Comparison of ENCODE assay signal across 11 cellular contexts in genomic region chr16:89563639-89564392, GRCh38. TPM values are rescaled to one million over a fixed set of nuclear protein-coding genes. Genes with fewer than 3 reads are reported as not detected.
DNase-seq lines count a peak whose midpoint lies in the region; ATAC-seq, FAIRE-seq and TF ChIP-seq lines count a peak whose summit lies in the region.
"Had no signal": no experiment of that assay in that cellular context is flagged by ENCODE, and none has a peak within 500 bp of the region (broad histone marks: within the 10 kb centered on the region; RNA-seq: fewer than 3 reads in every experiment).

No MANE protein-coding gene starts in this region.

- peaks cover 66% of the 10 kb centered on the region for H3F3A ChIP-seq in DOHH2 (ENCODE audit: control insufficient read depth, insufficient read depth)
- peaks cover 79% of the 10 kb centered on the region for H3F3A ChIP-seq in PC-9 (ENCODE audit: insufficient read depth, low read depth)

- TF ChIP-seq EP300 in H1 (IDR thresholded peaks at IDR 0.05; ENCODE audit: borderline replicate concordance in 1 of 2, low read depth in 2 of 2, low read length in 2 of 2), result no peak

- ATAC-seq in GM21619 (IDR thresholded peaks at IDR 0.05; ENCODE audit: unreplicated experiment) (no peak), HG03442 (IDR thresholded peaks at IDR 0.05; ENCODE audit: unreplicated experiment) (no peak)

- peak overlapping the region; percentile 1; the same call in 1 of the 2 replicates for H4K8ac ChIP-seq in H1 (ENCODE audit: extremely low read depth, insufficient read depth, low read length)

- TF ChIP-seq RAD21 in H1 (IDR thresholded peaks at IDR 0.05 in 1 of 2, conservative IDR thresholded peaks at IDR 0.05 in 1 of 2; ENCODE audit: low read depth in 2 of 2, low read length in 2 of 2), result no peak

- peak; percentile 35 to 49 for TF ChIP-seq POLR2A in H1 (IDR thresholded peaks at IDR 0.05; ENCODE audit: control extremely low read depth in 1 of 2, low read depth in 2 of 2, low read length in 2 of 2)

- peaks cover 62% of the 10 kb centered on the region for H3K36me3 ChIP-seq in DOHH2 (ENCODE audit: control insufficient read depth, low read length)
- peaks cover 33% of the 10 kb centered on the region for H3K36me3 ChIP-seq in PC-9 (ENCODE audit: low read depth)
- peaks cover 21 to 37% (median 32%) of the 10 kb centered on the region in 4 experiments for H3K36me3 ChIP-seq in H1 (ENCODE audit: control insufficient read depth in 2 of 4, insufficient read depth in 4 of 4, low read length in 3 of 4)

- no peak for FAIRE-seq in H1 (lab: Jason Lieb, UNC)

- H3K14ac ChIP-seq in H1 (ENCODE audit: insufficient read length), result no peak overlapping the region

- H3K79me2 ChIP-seq in DOHH2 (ENCODE audit: control insufficient read depth, low read length), result peaks cover 43% of the 10 kb centered on the region
- peaks cover 41% of the 10 kb centered on the region for H3K79me2 ChIP-seq in PC-9 (ENCODE audit: low read depth)
- H3K79me2 ChIP-seq in H1 (ENCODE audit: control insufficient read depth in 1 of 2, insufficient read depth in 2 of 2, low read length in 2 of 2), result peaks cover 11 to 32% of the 10 kb centered on the region in 2 experiments

- no peak overlapping the region for H3K56ac ChIP-seq in H1 (replicated peaks; ENCODE audit: insufficient read length, low read depth, low read length)

- H3K27ac ChIP-seq in 22Rv1 (peak overlapping the region; percentile 93), DOHH2 (ENCODE audit: low read depth, low read length) (peak overlapping the region; percentile 17; the same call in 1 of the 2 replicates), PC-9 (peak overlapping the region; percentile 70), H1 (ENCODE audit: low read depth, low read length) (no peak overlapping the region)
- H3K27ac ChIP-seq: neutrophil had no signal

- H3K27me3 ChIP-seq in DOHH2 (ENCODE audit: control insufficient read depth, low read length) (no peaks in the 10 kb centered on the region), PC-9 (ENCODE audit: insufficient read depth, low read depth) (no peaks in the 10 kb centered on the region), H1 (replicated peaks in 1 of 4; ENCODE audit: control insufficient read depth in 3 of 4, extremely low read depth in 1 of 4, insufficient read depth in 3 of 4, low read length in 3 of 4) (no peaks in the 10 kb centered on the region)

- H2BK5ac ChIP-seq in H1 (ENCODE audit: low read depth, low read length), result no peak overlapping the region

- H4K5ac ChIP-seq in H1 (ENCODE audit: insufficient read length, low read depth, low read length), result no peak overlapping the region

- H3K4me3 ChIP-seq in DOHH2 (ENCODE audit: low read length), result peak overlapping the region; percentile 97
- peak overlapping the region; percentile 92; the same call in 1 of the 2 replicates for H3K4me3 ChIP-seq in PC-9
- H3K4me3 ChIP-seq in H1 (ENCODE audit: extremely low read depth in 1 of 4, insufficient read depth in 2 of 4, low read depth in 3 of 4, low read length in 4 of 4), result peak overlapping the region in 2 of 4 experiments; percentile 0 to 69; a peak in 3 of 8 replicates

- no peak overlapping the region for H3K4ac ChIP-seq in H1 (replicated peaks; ENCODE audit: insufficient read length, low read depth, low read length)

- WGBS in H1 (ENCODE audit: extremely low coverage in 1 of 2, insufficient coverage in 1 of 2, insufficient read length in 1 of 2, insufficient replicate concordance in 2 of 2, low coverage in 1 of 2, low lambda C conversion rate in 2 of 2, missing lambda C conversion rate in 1 of 2), 2 experiments, result 93% methylated on average over 12 of the region's 12 CpGs; no CpG with 5 or more reads in 1 of the 2 experiments

- H3K9me3 ChIP-seq in DOHH2 (ENCODE audit: control insufficient read depth, insufficient read depth, low read length) (no peaks in the 10 kb centered on the region), PC-9 (ENCODE audit: insufficient read depth, low read depth) (no peaks in the 10 kb centered on the region), H1 (ENCODE audit: insufficient read depth in 2 of 2, low read depth in 1 of 2, low read length in 1 of 2) (no peaks in the 10 kb centered on the region)
- H3K9me3 ChIP-seq: neutrophil had no signal

- intact Hi-C loops in PC-9 (cut with micrococcal nuclease; ENCODE audit: unreplicated experiment), result loop anchor here (5.0 kb wide), 3 partner anchors 57 to 242 kb away; partner anchors contain the start of genes ANKRD11 and SPG7

- H2BK20ac ChIP-seq in H1 (ENCODE audit: low read length), result no peak overlapping the region

- no peak overlapping the region for H2BK120ac ChIP-seq in H1 (replicated peaks; ENCODE audit: low read depth, low read length)

- no peak overlapping the region for H2BK15ac ChIP-seq in H1 (ENCODE audit: low read length)

- CTCF ChIA-PET in PC-9 (lab: Charles Lee), result interaction anchor here (0.7 kb wide), 1 partner anchor 68 kb away, joined by 3 read pairs; no protein-coding TSS in a partner anchor
- CTCF ChIA-PET in H1 (lab: Charles Lee; ENCODE audit: partially characterized antibody), result interaction anchor here (0.7 to 2.8 kb wide), 5 partner anchors 12 to 301 kb away, joined by 3 to 7 read pairs (median 3); partner anchors contain the start of gene CPNE7

- BruUV-seq in PC-9 (replicated peaks; lab: Mats Ljungman, UMichigan), result no TSS peak

- H3K9me2 ChIP-seq in DOHH2 (replicated peaks; ENCODE audit: control insufficient read depth, low read length) (no peaks in the 10 kb centered on the region), PC-9 (ENCODE audit: insufficient read depth) (no peaks in the 10 kb centered on the region)

- H4K20me1 ChIP-seq in DOHH2 (ENCODE audit: control insufficient read depth, insufficient read depth, low read depth, low read length) (peaks cover 37% of the 10 kb centered on the region), PC-9 (ENCODE audit: insufficient read depth) (peaks cover 49% of the 10 kb centered on the region), H1 (replicated peaks in 1 of 2; ENCODE audit: control insufficient read depth in 1 of 2, insufficient read depth in 2 of 2, low read length in 2 of 2) (peaks cover 28 to 30% of the 10 kb centered on the region in 2 experiments)

- H2AFZ ChIP-seq in PC-9 (no peak overlapping the region), H1 (ENCODE audit: low read length) (no peak overlapping the region)

- H3K23ac ChIP-seq in H1 (ENCODE audit: insufficient read length), result no peak overlapping the region

- H3K18ac ChIP-seq in H1 (ENCODE audit: extremely low read depth, low read length), result no peak overlapping the region

- no peak overlapping the region for H2AK5ac ChIP-seq in H1 (ENCODE audit: low read depth, low read length)

- H3K4me2 ChIP-seq in DOHH2 (ENCODE audit: low read length), result peak overlapping the region; percentile 85
- peak overlapping the region; percentile 98 for H3K4me2 ChIP-seq in PC-9
- peak overlapping the region; percentile 91 for H3K4me2 ChIP-seq in H1 (ENCODE audit: insufficient read depth in 1 of 2, low read depth in 2 of 2, low read length in 2 of 2)

- H3K4me1 ChIP-seq in DOHH2 (ENCODE audit: control insufficient read depth, low read length) (peaks cover 53% of the 10 kb centered on the region), PC-9 (replicated peaks; ENCODE audit: insufficient read depth) (peaks cover 50% of the 10 kb centered on the region), H1 (replicated peaks in 1 of 4; ENCODE audit: control insufficient read depth in 3 of 4, insufficient read depth in 4 of 4, low read length in 3 of 4) (peaks cover 5 to 31% (median 9%) of the 10 kb centered on the region in 4 experiments)

- DNase-seq in PC-9, result peak in 1 of 2 experiments; percentile 35
- no peak for DNase-seq in H1 (ENCODE audit: low read depth in 1 of 2, low spot score in 2 of 2)
- no peak for DNase-seq in D341Med (ENCODE audit: low spot score)
- no peak for DNase-seq in H4 (ENCODE audit: low spot score)
- DNase-seq: NCI-H2107 had no signal

- peaks cover 3% of the 10 kb centered on the region for H3K79me1 ChIP-seq in H1 (ENCODE audit: low read depth, low read length)

- POLR2A ChIA-PET in PC-9 (lab: Charles Lee; ENCODE audit: unreplicated experiment), result interaction anchor here (0.7 kb wide), 2 partner anchors 136 to 346 kb away, joined by 4 read pairs; partner anchors contain the start of gene ZNF778
- POLR2A ChIA-PET in H1 (lab: Charles Lee; ENCODE audit: partially characterized antibody), result interaction anchor here (0.6 to 5.5 kb wide), 36 partner anchors 10 to 309 kb away, joined by 3 to 63 read pairs (median 4); partner anchors contain the start of genes CHMP1A, CPNE7, SPATA2L and SPATA33

- no peak overlapping the region for H2BK12ac ChIP-seq in H1 (ENCODE audit: low read depth, low read length)

- H3K23me2 ChIP-seq in H1 (ENCODE audit: low read depth, low read length), result peaks cover 18% of the 10 kb centered on the region

- no peak overlapping the region for H4K91ac ChIP-seq in H1 (replicated peaks; ENCODE audit: insufficient read length, low read length)

- H3K9ac ChIP-seq in H1 (replicated peaks in 1 of 4; ENCODE audit: extremely low read depth in 1 of 4, low read depth in 3 of 4, low read length in 3 of 4), result no peak overlapping the region; a peak in 1 of 7 replicates

- TF ChIP-seq CTCF in 22Rv1 (IDR thresholded peaks at IDR 0.05), result no peak
- TF ChIP-seq CTCF in DOHH2 (IDR thresholded peaks at IDR 0.05; ENCODE audit: low read depth, low read length, poor library complexity, severe bottlenecking), result no peak
- no peak for TF ChIP-seq CTCF in PC-9 (conservative IDR thresholded peaks at IDR 0.05)
- no peak for TF ChIP-seq CTCF in H1 (IDR thresholded peaks at IDR 0.05; ENCODE audit: control extremely low read depth in 1 of 3, insufficient read depth in 1 of 3, low read depth in 1 of 3, low read length in 3 of 3)

RNA-seq across cellular contexts. Expression of gene RPL13, which starts 3.3 kb away (rescaled TPM):
- total RNA-seq in PC-9 (2021), result 2,045 and 3,124 TPM in 2 replicates
- 2,162 and 2,205 TPM in 2 replicates for total RNA-seq in H1 (2021; fragmentation: NEBNext Ultra II Directional; extraction: Animal tissue kit (Norgen Biotek cat#: 25700))
- polyA plus RNA-seq in H1 (2011; rRNA removed), result 7,384 and 8,839 TPM in 2 replicates
- 6,622 TPM for polyA plus RNA-seq in H1 (2011; cell fraction: cytosol; rRNA removed)
- polyA plus RNA-seq in H1 (2011; cell fraction: nucleus; rRNA removed), result 4,056 TPM
- 2,424 to 3,736 TPM (median 3,320 TPM) in 4 replicates for polyA plus RNA-seq in H1 (2012, experiment 1 of 2)
- polyA plus RNA-seq in H1 (2012, experiment 2 of 2), result 5,566 TPM
- 2,736 TPM for polyA plus RNA-seq in H1 (2013, experiment 1 of 2)
- polyA plus RNA-seq in H1 (2013, experiment 2 of 2), result 2,737 TPM
- polyA minus RNA-seq in H1 (2011; rRNA and poly(A)+ RNA removed), result 403 and 524 TPM in 2 replicates
- polyA minus RNA-seq in H1 (2011; cell fraction: cytosol; rRNA and poly(A)+ RNA removed), result 1,899 TPM
- 1,945 TPM for polyA minus RNA-seq in H1 (2011; cell fraction: nucleus; rRNA and poly(A)+ RNA removed)
- total RNA-seq in H4 (2014; rRNA removed; shearing (Covaris generic)), result 3,458 and 4,141 TPM in 2 replicates

RNA-seq across cellular contexts. Expression of gene CPNE7, which starts 11.7 kb away (rescaled TPM):
- 19.5 and 27.8 TPM in 2 replicates for total RNA-seq in PC-9 (2021)
- total RNA-seq in H1 (2021; fragmentation: NEBNext Ultra II Directional; extraction: Animal tissue kit (Norgen Biotek cat#: 25700)), result 21.7 and 23.7 TPM in 2 replicates
- polyA plus RNA-seq in H1 (2011; rRNA removed), result 10.0 and 17.2 TPM in 2 replicates
- polyA plus RNA-seq in H1 (2011; cell fraction: cytosol; rRNA removed), result 14.5 TPM
- polyA plus RNA-seq in H1 (2011; cell fraction: nucleus; rRNA removed), result 64.5 TPM
- polyA plus RNA-seq in H1 (2012, experiment 1 of 2), result 18.4 to 21.5 TPM (median 20.9 TPM) in 4 replicates
- polyA plus RNA-seq in H1 (2012, experiment 2 of 2), result 9.1 TPM
- 11.5 TPM for polyA plus RNA-seq in H1 (2013, experiment 1 of 2)
- polyA plus RNA-seq in H1 (2013, experiment 2 of 2), result 11.1 TPM
- polyA minus RNA-seq in H1 (2011; rRNA and poly(A)+ RNA removed), result 6.3 and 6.8 TPM in 2 replicates
- polyA minus RNA-seq in H1 (2011; cell fraction: cytosol; rRNA and poly(A)+ RNA removed), result 10.2 TPM
- 9.5 TPM for polyA minus RNA-seq in H1 (2011; cell fraction: nucleus; rRNA and poly(A)+ RNA removed)
- 3.9 and 10.0 TPM in 2 replicates for total RNA-seq in H4 (2014; rRNA removed; shearing (Covaris generic))

RNA-seq across cellular contexts. Expression of gene DPEP1, which starts 49.6 kb away (rescaled TPM):
- not detected in 2 replicates for total RNA-seq in PC-9 (2021)
- total RNA-seq in H1 (2021; fragmentation: NEBNext Ultra II Directional; extraction: Animal tissue kit (Norgen Biotek cat#: 25700)), result 2.5 and 3.1 TPM in 2 replicates
- 2.8 and 3.9 TPM in 2 replicates for polyA plus RNA-seq in H1 (2011; rRNA removed)
- 3.1 TPM for polyA plus RNA-seq in H1 (2011; cell fraction: cytosol; rRNA removed)
- 12.5 TPM for polyA plus RNA-seq in H1 (2011; cell fraction: nucleus; rRNA removed)
- 0.73 to 2.7 TPM (median 2.0 TPM) in 4 replicates for polyA plus RNA-seq in H1 (2012, experiment 1 of 2)
- 1.3 TPM for polyA plus RNA-seq in H1 (2012, experiment 2 of 2)
- 5.7 TPM for polyA plus RNA-seq in H1 (2013, experiment 1 of 2)
- 5.7 TPM for polyA plus RNA-seq in H1 (2013, experiment 2 of 2)
- polyA minus RNA-seq in H1 (2011; rRNA and poly(A)+ RNA removed), result 1.1 and 1.7 TPM in 2 replicates
- polyA minus RNA-seq in H1 (2011; cell fraction: cytosol; rRNA and poly(A)+ RNA removed), result 0.73 TPM
- polyA minus RNA-seq in H1 (2011; cell fraction: nucleus; rRNA and poly(A)+ RNA removed), result 1.6 TPM
- total RNA-seq in H4 (2014; rRNA removed; shearing (Covaris generic)), result not detected in 2 replicates
- total RNA-seq: T-helper 2 cell treated with Interferon-gamma antibody and Interleukin-4, amounts not matched to agents 100 ng/mL and 5 ng/mL, for 36 hours had no signal

RNA-seq across cellular contexts. Expression of gene SPG7, which starts 55.6 kb away (rescaled TPM):
- 160 and 198 TPM in 2 replicates for total RNA-seq in PC-9 (2021)
- total RNA-seq in H1 (2021; fragmentation: NEBNext Ultra II Directional; extraction: Animal tissue kit (Norgen Biotek cat#: 25700)), result 109 and 113 TPM in 2 replicates
- 72.1 and 85.5 TPM in 2 replicates for polyA plus RNA-seq in H1 (2011; rRNA removed)
- polyA plus RNA-seq in H1 (2011; cell fraction: cytosol; rRNA removed), result 75.2 TPM
- polyA plus RNA-seq in H1 (2011; cell fraction: nucleus; rRNA removed), result 194 TPM
- 71.0 to 98.8 TPM (median 96.3 TPM) in 4 replicates for polyA plus RNA-seq in H1 (2012, experiment 1 of 2)
- 57.0 TPM for polyA plus RNA-seq in H1 (2012, experiment 2 of 2)
- 63.6 TPM for polyA plus RNA-seq in H1 (2013, experiment 1 of 2)
- polyA plus RNA-seq in H1 (2013, experiment 2 of 2), result 56.2 TPM
- polyA minus RNA-seq in H1 (2011; rRNA and poly(A)+ RNA removed), result 64.8 and 74.8 TPM in 2 replicates
- polyA minus RNA-seq in H1 (2011; cell fraction: cytosol; rRNA and poly(A)+ RNA removed), result 99.0 TPM
- polyA minus RNA-seq in H1 (2011; cell fraction: nucleus; rRNA and poly(A)+ RNA removed), result 105 TPM
- total RNA-seq in H4 (2014; rRNA removed; shearing (Covaris generic)), result 45.0 and 46.7 TPM in 2 replicates
